9 cellular contexts compared by ENCODE assay signal in genomic region chr16:14564881-14565687, GRCh38.
A peak's percentile ranks its signal among the peaks of the same experiment; 100 is the strongest.
DNase-seq lines count a peak whose midpoint lies in the region; ATAC-seq and FAIRE-seq lines count a peak whose summit lies in the region.
"Had no signal": no experiment of that assay in that cellular context is flagged by ENCODE, and none has a peak within 500 bp of the region (broad histone marks: within the 10 kb centered on the region; RNA-seq: fewer than 3 reads in every experiment).

No MANE protein-coding gene starts in this region.

- peaks cover 3 to 6% of the 10 kb centered on the region in 2 donors for H3K4me1 ChIP-seq in small intestine (ENCODE audit: control insufficient read depth in 2 of 2, insufficient read depth in 1 of 2, low read depth in 1 of 2, low read length in 1 of 2)

- FAIRE-seq in small intestine (lab: Jason Lieb, UNC): no peak

- H3K27ac ChIP-seq in epithelial cell of prostate (peak overlapping the region; percentile 54), small intestine (ENCODE audit: low read depth in 1 of 2, low read length in 1 of 2) (peak overlapping the region; percentile 84 to 90)
- H3K27ac ChIP-seq: foreskin keratinocyte had no signal

- no peaks in the 10 kb centered on the region for H3K27me3 Mint-ChIP-seq in activated CD4-positive, alpha-beta T cell treated with anti-CD3 and anti-CD28 coated beads for 36 hours
- H3K27me3 Mint-ChIP-seq in activated naive CD8-positive, alpha-beta T cell treated with anti-CD3 and anti-CD28 coated beads, Interleukin-2, amount 50 U/mL, for 24 hours: no peaks in the 10 kb centered on the region

- H3K36me3 Mint-ChIP-seq in activated CD4-positive, alpha-beta T cell treated with anti-CD3 and anti-CD28 coated beads for 36 hours (ENCODE audit: low read depth): peaks cover 8% of the 10 kb centered on the region
- H3K36me3 Mint-ChIP-seq in activated naive CD8-positive, alpha-beta T cell treated with anti-CD3 and anti-CD28 coated beads, Interleukin-2, amount 50 U/mL, for 24 hours (ENCODE audit: low read depth): peaks cover 12% of the 10 kb centered on the region

- H3K4me3 Mint-ChIP-seq in activated CD4-positive, alpha-beta T cell treated with anti-CD3 and anti-CD28 coated beads for 36 hours: no peak overlapping the region
- H3K4me3 Mint-ChIP-seq in activated naive CD8-positive, alpha-beta T cell treated with anti-CD3 and anti-CD28 coated beads, Interleukin-2, amount 50 U/mL, for 24 hours: no peak overlapping the region

- WGBS in small intestine, 3 donors: 16 to 43% (median 27%) methylated on average over 5 of the region's 5 CpGs

- H3K27ac Mint-ChIP-seq in activated CD4-positive, alpha-beta T cell treated with anti-CD3 and anti-CD28 coated beads for 36 hours: peak overlapping the region; percentile 44
- no peak overlapping the region for H3K27ac Mint-ChIP-seq in activated naive CD8-positive, alpha-beta T cell treated with anti-CD3 and anti-CD28 coated beads, Interleukin-2, amount 50 U/mL, for 24 hours

- no peaks in the 10 kb centered on the region for H3K9me3 Mint-ChIP-seq in activated CD4-positive, alpha-beta T cell treated with anti-CD3 and anti-CD28 coated beads for 36 hours (ENCODE audit: low read depth)
- no peaks in the 10 kb centered on the region for H3K9me3 Mint-ChIP-seq in activated naive CD8-positive, alpha-beta T cell treated with anti-CD3 and anti-CD28 coated beads, Interleukin-2, amount 50 U/mL, for 24 hours

- no peaks in the 10 kb centered on the region for H3K27me3 ChIP-seq in small intestine (ENCODE audit: control insufficient read depth in 2 of 2, insufficient read depth in 2 of 2, low read length in 2 of 2)
- H3K27me3 ChIP-seq: foreskin keratinocyte had no signal

- no peak for DNase-seq in activated CD4-positive, alpha-beta T cell treated with anti-CD3 and anti-CD28 coated beads for 36 hours
- no peak for DNase-seq in activated CD4-positive, alpha-beta T cell treated with anti-CD3 and anti-CD28 coated beads for 1 hour
- DNase-seq in NCI-H69 (lab: John Stamatoyannopoulos, UW) (peak; percentile 97), epithelial cell of prostate (ENCODE audit: low read depth, low spot score) (peak; percentile 22), small intestine (peak; percentile 68)
- DNase-seq in activated CD8-positive, alpha-beta memory T cell treated with anti-CD3 and anti-CD28 coated beads for 24 hours: no peak
- no peak for DNase-seq in activated CD4-positive, alpha-beta T cell treated with anti-CD3 and anti-CD28 coated beads, Interleukin-2, amount 50 U/mL, for 48 hours
- DNase-seq in activated naive CD8-positive, alpha-beta T cell treated with anti-CD3 and anti-CD28 coated beads, Interleukin-2, amount 50 U/mL, for 24 hours: no peak

- H3K36me3 ChIP-seq in small intestine (ENCODE audit: control insufficient read depth in 2 of 2, insufficient read depth in 2 of 2, low read length in 2 of 2): peaks cover 0 to 2% of the 10 kb centered on the region in 2 donors

- no peak for ATAC-seq in activated CD4-positive, alpha-beta T cell treated with anti-CD3 and anti-CD28 coated beads for 36 hours
- no peak for ATAC-seq in activated naive CD8-positive, alpha-beta T cell treated with anti-CD3 and anti-CD28 coated beads, Interleukin-2, amount 50 U/mL, for 24 hours

- peaks cover 22% of the 10 kb centered on the region for H3K4me1 Mint-ChIP-seq in activated CD4-positive, alpha-beta T cell treated with anti-CD3 and anti-CD28 coated beads for 36 hours
- peaks cover 4% of the 10 kb centered on the region for H3K4me1 Mint-ChIP-seq in activated naive CD8-positive, alpha-beta T cell treated with anti-CD3 and anti-CD28 coated beads, Interleukin-2, amount 50 U/mL, for 24 hours

- POLR2A ChIA-PET in activated CD4-positive, alpha-beta T cell treated with anti-CD3 and anti-CD28 coated beads for 36 hours (lab: Charles Lee): no interaction called here

- CTCF ChIA-PET in activated CD4-positive, alpha-beta T cell treated with anti-CD3 and anti-CD28 coated beads for 36 hours (lab: Charles Lee): interaction anchor here (0.8 to 1.5 kb wide), 3 partner anchors 19 to 315 kb away, joined by 3 to 4 read pairs (median 3); no protein-coding TSS in a partner anchor

- H3K4me3 ChIP-seq in small intestine (ENCODE audit: low read depth in 1 of 2, low read length in 2 of 2): no peak overlapping the region

- intact Hi-C loops in activated CD4-positive, alpha-beta T cell treated with anti-CD3 and anti-CD28 coated beads for 36 hours (cut with DNase I, micrococcal nuclease): no loop called here

- H3K9me3 ChIP-seq in small intestine (ENCODE audit: control insufficient read depth, low read depth): no peaks in the 10 kb centered on the region

Comparison
In these comparisons a context has a peak if more than half of its experiments do, and no peak if none do; other contexts are left out.
1. DNase-seq: peak in NCI-H69 (single experiment), epithelial cell of prostate (single experiment) and small intestine (single experiment); none in activated CD4-positive, alpha-beta T cell treated with anti-CD3 and anti-CD28 coated beads for 36 hours (single experiment), activated CD4-positive, alpha-beta T cell treated with anti-CD3 and anti-CD28 coated beads for 1 hour (single experiment), activated CD8-positive, alpha-beta memory T cell treated with anti-CD3 and anti-CD28 coated beads for 24 hours (single experiment), activated CD4-positive, alpha-beta T cell treated with anti-CD3 and anti-CD28 coated beads, Interleukin-2, amount 50 U/mL, for 48 hours (0 of 2) and activated naive CD8-positive, alpha-beta T cell treated with anti-CD3 and anti-CD28 coated beads, Interleukin-2, amount 50 U/mL, for 24 hours (single experiment).